8 cellular contexts compared by ENCODE assay signal in genomic region chr2:173355132-173355865, GRCh38. TPM values are rescaled to one million over a fixed set of nuclear protein-coding genes. Genes with fewer than 3 reads are reported as not detected.
DNase-seq lines count a peak whose midpoint lies in the region; ATAC-seq and TF ChIP-seq lines count a peak whose summit lies in the region.

No MANE protein-coding gene starts in this region.

- H3K36me3 Mint-ChIP-seq in naive thymus-derived CD8-positive, alpha-beta T cell = no peaks in the 10 kb centered on the region

- peaks cover 23 to 68% (median 38%) of the 10 kb centered on the region in 5 donors for H3K27me3 Mint-ChIP-seq in naive thymus-derived CD8-positive, alpha-beta T cell

- peak; percentile 79 for DNase-seq in ACHN
- DNase-seq in GM13977 (ENCODE audit: low spot score) = peak; percentile 66
- DNase-seq in NCI-H1694 treated with DMSO at 0.1 percent for 48 hours (lab: John Stamatoyannopoulos, UW) = peak; percentile 26
- DNase-seq in activated CD4-positive, CD25-positive, alpha-beta regulatory T cell treated with anti-CD3 and anti-CD28 coated beads, Interleukin-2, amount 50 U/mL, for 72 hours = peak; percentile 42
- peak in 3 of 10 donors; percentile 7 to 9 (median 9) for DNase-seq in naive thymus-derived CD8-positive, alpha-beta T cell
- peak; percentile 46 for DNase-seq in ureter (ENCODE audit: low spot score)

- H3K4me1 Mint-ChIP-seq in naive thymus-derived CD8-positive, alpha-beta T cell = peaks cover 7 to 23% (median 13%) of the 10 kb centered on the region in 4 donors

- TF ChIP-seq CTCF in GM13977 (IDR thresholded peaks at IDR 0.05; ENCODE audit: extremely low read depth, insufficient read depth, missing control alignments) = no peak

- in situ Hi-C loops in ACHN (cut with HindIII; ENCODE audit: low pct_ligation_motif_present, low pct_unique_long_range_greater_than_20kb, low sequenced_read_pairs) = no loop called here
- in situ Hi-C loops in GM13977 (cut with MboI; ENCODE audit: low pct_unique_long_range_greater_than_20kb, low sequenced_read_pairs, unreplicated experiment) = no loop called here

- ATAC-seq in HG02852 (IDR thresholded peaks at IDR 0.05; ENCODE audit: unreplicated experiment) = peak; percentile 29
- ATAC-seq in esophagus mucosa = peak; percentile 61
- peak; percentile 48 for ATAC-seq in naive thymus-derived CD8-positive, alpha-beta T cell

- H3K9me3 Mint-ChIP-seq in naive thymus-derived CD8-positive, alpha-beta T cell = peaks cover 0 to 1% (median 0%) of the 10 kb centered on the region in 9 donors

- POLR2A ChIA-PET in naive thymus-derived CD8-positive, alpha-beta T cell (lab: Charles Lee) = no interaction called here

- peak overlapping the region; percentile 74 to 92 (median 84) for H3K4me3 Mint-ChIP-seq in naive thymus-derived CD8-positive, alpha-beta T cell

- H3K27ac Mint-ChIP-seq in naive thymus-derived CD8-positive, alpha-beta T cell = no peak overlapping the region

RNA-seq across cellular contexts. Expression of gene CDCA7, which starts 0.6 kb away (rescaled TPM):
- total RNA-seq in esophagus mucosa (14.5 TPM), ureter (5.5 TPM)
- under 1 TPM; 0.49 to 0.73 TPM for total RNA-seq in naive thymus-derived CD8-positive, alpha-beta T cell
- polyA plus RNA-seq in naive thymus-derived CD8-positive, alpha-beta T cell = 1 to 10 TPM in 1 of 3 donors, under 1 TPM in 2; 0.13 to 1.2 (median 0.70) TPM
